ENCODE assay signal across 8 cellular contexts in the genomic region with DNA sequence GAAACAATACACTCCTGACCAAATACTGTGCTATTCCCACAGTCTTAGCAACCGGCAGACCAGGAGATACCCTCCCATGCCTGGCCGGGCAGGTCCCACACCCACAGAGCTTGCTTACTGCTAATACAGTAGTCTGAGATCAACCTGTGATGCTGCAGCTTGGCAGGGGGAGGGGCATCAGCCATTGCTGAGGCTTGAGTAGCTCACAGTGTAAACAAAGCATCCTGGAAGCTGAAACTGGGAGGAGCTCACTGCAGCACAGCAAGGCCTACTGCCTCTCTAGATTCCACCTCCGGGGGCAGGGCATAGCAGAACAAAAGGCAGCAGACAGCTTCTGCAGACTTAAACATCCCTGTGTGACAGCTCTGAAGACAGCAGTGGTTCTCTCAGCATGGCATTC.
A peak's percentile ranks its signal among the peaks of the same experiment; 100 is the strongest.
DNase-seq lines count a peak whose midpoint lies in the region; ATAC-seq and TF ChIP-seq lines count a peak whose summit lies in the region.
"Not testable (repeated sequence)": the region's sequence is repeated elsewhere in the genome, so short reads cannot be mapped to it uniquely, and the experiment has no call there.

No MANE protein-coding gene starts in this region.

- not testable (repeated sequence) for H3K27me3 Mint-ChIP-seq in WTC11 (ENCODE audit: low read depth); progenitor cell of endocrine pancreas

- not testable (repeated sequence) for H3K9me3 ChIP-seq in iPS-20b (ENCODE audit: insufficient read depth, low read depth, low read length)

- CTCF ChIA-PET in BJ (lab: Yijun Ruan, JAX): interaction anchor here (1.0 to 2.2 kb wide), 3 partner anchors 14 to 37 kb away, joined by 5 to 7 read pairs (median 6); no protein-coding TSS in a partner anchor
- CTCF ChIA-PET in WTC11 (lab: Charles Lee): interaction anchor here (0.9 to 1.0 kb wide), 3 partner anchors 22 to 102 kb away, joined by 3 to 5 read pairs (median 3); no protein-coding TSS in a partner anchor

- not testable (repeated sequence) for DNase-seq in BJ (ENCODE audit: low read depth)
- DNase-seq in HCEC 1CT (peak; percentile 57), NCI-H1436 treated with DMSO at 0.1 percent for 48 hours (lab: John Stamatoyannopoulos, UW) (peak; percentile 86), NCI-H82 (lab: John Stamatoyannopoulos, UW) (peak; percentile 67), WTC11 (ENCODE audit: low spot score) (peak; percentile 83), progenitor cell of endocrine pancreas (ENCODE audit: low spot score, unreplicated experiment) (peak; percentile 15)

- peak overlapping the region; percentile 38 for H3K27ac ChIP-seq in iPS-20b (ENCODE audit: low read length)

- H3K9me3 Mint-ChIP-seq in WTC11 (peaks cover 15% of the 10 kb centered on the region), progenitor cell of endocrine pancreas (ENCODE audit: low read depth) (peaks cover 15% of the 10 kb centered on the region)

- TF ChIP-seq CTCF in BJ (IDR thresholded peaks at IDR 0.05; ENCODE audit: insufficient read depth, low read depth, low read length): 0 out of 2 replicates have a peak, but pooled peaks have one; percentile 24
- TF ChIP-seq CTCF in WTC11 (IDR thresholded peaks at IDR 0.05); progenitor cell of endocrine pancreas (IDR thresholded peaks at IDR 0.05; ENCODE audit: unreplicated experiment): not testable (repeated sequence)

- not testable (repeated sequence) for H3K4me1 ChIP-seq in iPS-20b (ENCODE audit: insufficient read depth, low read length)

- H3K9ac ChIP-seq in iPS-20b (ENCODE audit: low read depth, low read length): peak overlapping the region; percentile 53

- H3K4me3 ChIP-seq in BJ (ENCODE audit: low read depth, low read length): not testable (repeated sequence)
- peak overlapping the region; percentile 43 for H3K4me3 ChIP-seq in iPS-20b (ENCODE audit: low read length)

- peak overlapping the region; percentile 84; the same call in 1 of the 2 replicates for H3K27ac Mint-ChIP-seq in WTC11
- peak overlapping the region; percentile 88 for H3K27ac Mint-ChIP-seq in progenitor cell of endocrine pancreas

- H3K4me1 Mint-ChIP-seq in WTC11: peaks cover 13% of the 10 kb centered on the region
- not testable (repeated sequence) for H3K4me1 Mint-ChIP-seq in progenitor cell of endocrine pancreas (ENCODE audit: low read depth)

- H3K4me3 Mint-ChIP-seq in WTC11; progenitor cell of endocrine pancreas (ENCODE audit: low read depth): not testable (repeated sequence)

- POLR2A ChIA-PET in BJ (lab: Charles Lee); WTC11 (lab: Charles Lee): not testable (repeated sequence)

- not testable (repeated sequence) for H3K36me3 ChIP-seq in BJ (ENCODE audit: control insufficient read depth, insufficient read depth, low read length); iPS-20b (ENCODE audit: insufficient read depth, low read depth, low read length)

- not testable (repeated sequence) for H3K27me3 ChIP-seq in BJ (ENCODE audit: control insufficient read depth, insufficient read depth, low read length); iPS-20b (ENCODE audit: insufficient read depth, low read length)

- peak; percentile 100 for ATAC-seq in WTC11
- ATAC-seq in esophagus mucosa: peak; percentile 96

- not testable (repeated sequence) for H3K36me3 Mint-ChIP-seq in WTC11; progenitor cell of endocrine pancreas (ENCODE audit: insufficient read depth)

TF ChIP-seq in WTC11, 78 proteins besides CTCF, POLR2A, EP300 and RAD21:
- TF ChIP-seq ZNF317 (CRISPR knock-in tag; IDR thresholded peaks at IDR 0.05; ENCODE audit: borderline replicate concordance, low read depth) (peak; percentile 60; the same call in 1 of the 2 replicates), TEAD4 (CRISPR knock-in tag; IDR thresholded peaks at IDR 0.05) (0 out of 2 replicates have a peak, but pooled peaks have one; percentile 30), FOXK1 (CRISPR knock-in tag; IDR thresholded peaks at IDR 0.05) (peak; percentile 94), CBFB (CRISPR knock-in tag; IDR thresholded peaks at IDR 0.05; ENCODE audit: low read depth) (0 out of 2 replicates have a peak, but pooled peaks have one; percentile 40), FOXP1 (CRISPR knock-in tag; IDR thresholded peaks at IDR 0.05; ENCODE audit: borderline replicate concordance) (peak; percentile 32; the same call in 1 of the 2 replicates)
TF ChIP-seq in WTC11: peak in this region for 5; not testable (repeated sequence) for 73.
